8 cellular contexts compared by ENCODE assay signal in genomic region chr1:52697795-52698674, GRCh38. TPM values are rescaled to one million over a fixed set of nuclear protein-coding genes. Genes with fewer than 3 reads are reported as not detected.
DNase-seq lines count a peak whose midpoint lies in the region; ATAC-seq and TF ChIP-seq lines count a peak whose summit lies in the region.

Gene COA7 (minus strand): TSS chr1:52698347. CDS start chr1:52698326, 21 bp downstream.

- POLR2A ChIA-PET in CD8-positive, alpha-beta T cell (lab: Charles Lee): interaction anchor here (1.5 kb wide), 1 partner anchor 145 kb away, joined by 3 read pairs; the partner anchor contains the start of gene TUT4

- TF ChIP-seq CTCF in CD8-positive, alpha-beta T cell (IDR thresholded peaks at IDR 0.05): no peak
- TF ChIP-seq CTCF in Peyer's patch (IDR thresholded peaks at IDR 0.05) (no peak), esophagus squamous epithelium (IDR thresholded peaks at IDR 0.05) (peak in 1 of 6 experiments; percentile 16)

- peaks cover 4% of the 10 kb centered on the region for H3K36me3 Mint-ChIP-seq in CD8-positive, alpha-beta T cell

- peaks cover 24% of the 10 kb centered on the region for H3K4me1 Mint-ChIP-seq in CD8-positive, alpha-beta T cell (ENCODE audit: low read depth)

- TF ChIP-seq EP300 in Ishikawa (IDR thresholded peaks at IDR 0.05; ENCODE audit: borderline replicate concordance): no peak

- no peaks in the 10 kb centered on the region for H3K9me3 ChIP-seq in CD8-positive, alpha-beta T cell (ENCODE audit: low read length)
- H3K9me3 ChIP-seq in Peyer's patch: no peaks in the 10 kb centered on the region
- no peaks in the 10 kb centered on the region for H3K9me3 ChIP-seq in esophagus squamous epithelium
- H3K9me3 ChIP-seq in muscle layer of duodenum (ENCODE audit: control insufficient read depth in 1 of 2, low read length in 2 of 2): no peaks in the 10 kb centered on the region

- intact Hi-C loops in CD8-positive, alpha-beta T cell (cut with DNase I, micrococcal nuclease): loop anchor here in 1 of 2 experiments (1.0 kb wide), 1 partner anchor 28 kb away; the partner anchor contains the start of gene ZYG11B
- intact Hi-C loops in esophagus squamous epithelium (cut with DNase I): no loop called here

- H3K36me3 ChIP-seq in CD8-positive, alpha-beta T cell (ENCODE audit: insufficient read depth, low read length): no peaks in the 10 kb centered on the region
- H3K36me3 ChIP-seq in Peyer's patch (peaks cover 0 to 2% (median 0%) of the 10 kb centered on the region in 3 donors), esophagus squamous epithelium (peaks cover 0 to 3% (median 0%) of the 10 kb centered on the region in 3 donors), muscle layer of duodenum (ENCODE audit: control insufficient read depth in 1 of 2, insufficient read depth in 2 of 2, low read length in 2 of 2) (no peaks in the 10 kb centered on the region)

- peaks cover 3% of the 10 kb centered on the region for H3K4me1 ChIP-seq in CD8-positive, alpha-beta T cell (ENCODE audit: insufficient read depth, low read length)
- peaks cover 0 to 9% (median 0%) of the 10 kb centered on the region in 4 donors for H3K4me1 ChIP-seq in Peyer's patch
- H3K4me1 ChIP-seq in esophagus squamous epithelium: peaks cover 7 to 40% (median 12%) of the 10 kb centered on the region in 3 donors
- peaks cover 0 to 6% of the 10 kb centered on the region in 2 donors for H3K4me1 ChIP-seq in muscle layer of duodenum (ENCODE audit: control insufficient read depth in 1 of 2, insufficient read depth in 2 of 2, low read length in 2 of 2)

- no peaks in the 10 kb centered on the region for H3K27me3 Mint-ChIP-seq in CD8-positive, alpha-beta T cell (ENCODE audit: low read depth)

- peak; percentile 6 to 67 (median 49) for DNase-seq in CD8-positive, alpha-beta T cell
- peak; percentile 80 to 92 (median 91) for DNase-seq in Peyer's patch
- peak; percentile 49 for DNase-seq in activated T-helper 1 cell treated with Interleukin-2 at 50 U/mL for 16 hours (ENCODE audit: low read depth)
- no peak for DNase-seq in esophagus squamous epithelium (lab: John Stamatoyannopoulos, UW)
- peak; percentile 51 to 53 for DNase-seq in stimulated activated CD8-positive, alpha-beta memory T cell treated with anti-CD3 and anti-CD28 coated beads, Interleukin-7, amount 100 ng/mL, for 48 hours (ENCODE audit: extremely low read depth in 1 of 2, low read depth in 1 of 2)

- CTCF ChIA-PET in CD8-positive, alpha-beta T cell (lab: Charles Lee): interaction anchor here (0.5 to 1.5 kb wide), 3 partner anchors 12 to 224 kb away, joined by 3 to 7 read pairs (median 3); partner anchors contain the start of gene ECHDC2

- peak within 1 kb of the TSS; percentile 89 for H3K4me3 Mint-ChIP-seq in CD8-positive, alpha-beta T cell

- WGBS in esophagus squamous epithelium, 2 donors: 2 to 6% methylated on average over 21 to 51 of the region's 68 CpGs

- peak within 1 kb of the TSS; percentile 85 for H3K4me3 ChIP-seq in CD8-positive, alpha-beta T cell (ENCODE audit: low read depth, low read length)
- peak within 1 kb of the TSS; percentile 63 to 76 (median 75) for H3K4me3 ChIP-seq in Peyer's patch
- peak within 1 kb of the TSS; percentile 77 to 94 (median 87) for H3K4me3 ChIP-seq in esophagus squamous epithelium
- peak within 1 kb of the TSS; percentile 61 to 75 for H3K4me3 ChIP-seq in muscle layer of duodenum (ENCODE audit: low read depth in 1 of 2, low read length in 2 of 2)

- peak within 1 kb of the TSS; percentile 58 for H3K27ac ChIP-seq in CD8-positive, alpha-beta T cell (ENCODE audit: low read depth, low read length)
- H3K27ac ChIP-seq in Peyer's patch: peak within 1 kb of the TSS; percentile 74 to 95 (median 86)
- H3K27ac ChIP-seq in esophagus squamous epithelium: peak within 1 kb of the TSS; percentile 89 to 92 (median 90)
- peak within 1 kb of the TSS; percentile 63 for H3K27ac ChIP-seq in muscle layer of duodenum (ENCODE audit: low read length)

- no peak for TF ChIP-seq RAD21 in Ishikawa (IDR thresholded peaks at IDR 0.05; ENCODE audit: low read depth)

- peak; percentile 29 for ATAC-seq in CD8-positive, alpha-beta T cell
- peak; percentile 40 for ATAC-seq in GM21360 (IDR thresholded peaks at IDR 0.05; ENCODE audit: unreplicated experiment)

- H3K27me3 ChIP-seq in CD8-positive, alpha-beta T cell (ENCODE audit: insufficient read depth, low read length): no peaks in the 10 kb centered on the region
- H3K27me3 ChIP-seq in Peyer's patch: no peaks in the 10 kb centered on the region
- H3K27me3 ChIP-seq in esophagus squamous epithelium: no peaks in the 10 kb centered on the region
- no peaks in the 10 kb centered on the region for H3K27me3 ChIP-seq in muscle layer of duodenum (ENCODE audit: low read depth, low read length)

- peak within 1 kb of the TSS; percentile 75 for H3K27ac Mint-ChIP-seq in CD8-positive, alpha-beta T cell

- TF ChIP-seq POLR2A in Peyer's patch (IDR thresholded peaks at IDR 0.05) (peak in 1 of 2 donors; percentile 34), esophagus squamous epithelium (IDR thresholded peaks at IDR 0.05) (peak in 2 of 4 donors; percentile 8 to 58)

- no peaks in the 10 kb centered on the region for H3K9me3 Mint-ChIP-seq in CD8-positive, alpha-beta T cell

TF ChIP-seq in Ishikawa, 13 proteins besides CTCF, POLR2A, EP300 and RAD21:
- TF ChIP-seq CREB1 (IDR thresholded peaks at IDR 0.05; ENCODE audit: low read depth): no peak
- 0 out of 2 replicates have a peak, but pooled peaks have one; percentile 3 for TF ChIP-seq TEAD4 (IDR thresholded peaks at IDR 0.05)
- TF ChIP-seq FOXM1 (IDR thresholded peaks at IDR 0.05; ENCODE audit: borderline replicate concordance, low read depth): no peak
- TF ChIP-seq YY1 (IDR thresholded peaks at IDR 0.05; ENCODE audit: low read depth): peak; percentile 88
- peak; percentile 93 for TF ChIP-seq USF1 (IDR thresholded peaks at IDR 0.05)
- TF ChIP-seq MAX (IDR thresholded peaks at IDR 0.05): peak; percentile 99
- peak; percentile 88 for TF ChIP-seq TAF1 (IDR thresholded peaks at IDR 0.05; ENCODE audit: low read depth)

RNA-seq across cellular contexts. Expression of gene COA7, which starts in this region (rescaled TPM):
- total RNA-seq in CD8-positive, alpha-beta T cell: 1 to 10 TPM in 1 of 2 experiments, under 1 TPM in 1; 0.94 to 1.8 TPM
- total RNA-seq in Peyer's patch (10 to 100 TPM in 1 of 4 donors, 1 to 10 TPM in 3; 5.9 to 17.0 (median 9.4) TPM), esophagus squamous epithelium (10 to 100 TPM; 11.2 to 13.5 (median 12.3) TPM)
